Comparison of ENCODE assay signal across 9 cellular contexts in genomic region chr4:38670061-38670894, GRCh38. TPM values are rescaled to one million over a fixed set of nuclear protein-coding genes. Genes with fewer than 3 reads are reported as not detected.
DNase-seq lines count a peak whose midpoint lies in the region; TF ChIP-seq lines count a peak whose summit lies in the region.
"Had no signal": no experiment of that assay in that cellular context is flagged by ENCODE, and none has a peak within 500 bp of the region (broad histone marks: within the 10 kb centered on the region; RNA-seq: fewer than 3 reads in every experiment).

No MANE protein-coding gene starts in this region.

- H3K4me1 ChIP-seq in HUES48 (ENCODE audit: control insufficient read depth, insufficient read depth, low read length) = peaks cover 94% of the 10 kb centered on the region
- H3K4me1 ChIP-seq in smooth muscle cell (ENCODE audit: low read depth) = peaks cover 89% of the 10 kb centered on the region

- H3K36me3 Mint-ChIP-seq in activated naive CD8-positive, alpha-beta T cell treated with anti-CD3 and anti-CD28 coated beads for 36 hours = peaks cover 1% of the 10 kb centered on the region

- H3K27ac Mint-ChIP-seq in activated naive CD8-positive, alpha-beta T cell treated with anti-CD3 and anti-CD28 coated beads for 36 hours = peak overlapping the region; percentile 83

- H3K9me3 ChIP-seq in HUES48 (ENCODE audit: control insufficient read depth, insufficient read depth, low read length) = no peaks in the 10 kb centered on the region
- H3K9me3 ChIP-seq in smooth muscle cell (replicated peaks; ENCODE audit: low read depth) = no peaks in the 10 kb centered on the region

- peaks cover 36% of the 10 kb centered on the region for H3F3A ChIP-seq in smooth muscle cell (ENCODE audit: low read depth)

- no peak overlapping the region for H3K4me2 ChIP-seq in smooth muscle cell

- H2AFZ ChIP-seq in smooth muscle cell (ENCODE audit: low read depth) = no peak overlapping the region

- 83% methylated on average over 7 of the region's 7 CpGs for WGBS in smooth muscle cell (ENCODE audit: low lambda C conversion rate)

- H3K27me3 Mint-ChIP-seq in activated naive CD8-positive, alpha-beta T cell treated with anti-CD3 and anti-CD28 coated beads for 36 hours = no peaks in the 10 kb centered on the region

- H3K9ac ChIP-seq in HUES48 (ENCODE audit: low read depth, low read length) (no peak overlapping the region), smooth muscle cell (ENCODE audit: low read depth) (no peak overlapping the region)

- H4K20me1 ChIP-seq in smooth muscle cell (ENCODE audit: low read depth) = peaks cover 51% of the 10 kb centered on the region

- H3K4me3 Mint-ChIP-seq in activated naive CD8-positive, alpha-beta T cell treated with anti-CD3 and anti-CD28 coated beads for 36 hours = peak overlapping the region; percentile 66

- H3K4me1 Mint-ChIP-seq in activated naive CD8-positive, alpha-beta T cell treated with anti-CD3 and anti-CD28 coated beads for 36 hours = peaks cover 90% of the 10 kb centered on the region

- no peaks in the 10 kb centered on the region for H3K27me3 ChIP-seq in HUES48 (ENCODE audit: control insufficient read depth, insufficient read depth, low read length)
- no peaks in the 10 kb centered on the region for H3K27me3 ChIP-seq in layer of hippocampus (ENCODE audit: control insufficient read depth, insufficient read depth, low read length)
- H3K27me3 ChIP-seq in smooth muscle cell (ENCODE audit: low read depth) = no peaks in the 10 kb centered on the region

- H3K36me3 ChIP-seq in HUES48 (ENCODE audit: control insufficient read depth, insufficient read depth, low read length) (no peaks in the 10 kb centered on the region), smooth muscle cell (ENCODE audit: low read depth) (no peaks in the 10 kb centered on the region)

- peaks cover 84% of the 10 kb centered on the region for H3K79me2 ChIP-seq in smooth muscle cell (ENCODE audit: low read depth)

- no peaks in the 10 kb centered on the region for H3K9me3 Mint-ChIP-seq in activated naive CD8-positive, alpha-beta T cell treated with anti-CD3 and anti-CD28 coated beads for 36 hours

- no peak for DNase-seq in activated naive CD8-positive, alpha-beta T cell treated with anti-CD3 and anti-CD28 coated beads for 36 hours
- DNase-seq in smooth muscle cell (lab: John Stamatoyannopoulos, UW; ENCODE audit: unreplicated experiment) (no peak), ureter (ENCODE audit: low spot score) (no peak), SIG-M5 treated with dmso at 0.1 percent for 504 hours (lab: John Stamatoyannopoulos, UW; ENCODE audit: unreplicated experiment) (no peak)
- no peak for DNase-seq in stimulated activated CD4-positive, alpha-beta T cell treated with anti-CD3 and anti-CD28 coated beads, Interleukin-4, amount 100 ng/mL, for 4 hours
- DNase-seq: amniotic stem cell, islet precursor cell had no signal

- TF ChIP-seq CTCF in smooth muscle cell (IDR thresholded peaks at IDR 0.05; ENCODE audit: borderline replicate concordance, insufficient read depth, poor library complexity, severe bottlenecking) = no peak

- H3K4me3 ChIP-seq in HUES48 (ENCODE audit: low read depth, low read length) (no peak overlapping the region), smooth muscle cell (no peak overlapping the region)

- H3K27ac ChIP-seq in HUES48 (ENCODE audit: low read depth, low read length) (peak overlapping the region; percentile 50), layer of hippocampus (ENCODE audit: low read depth, low read length) (peak overlapping the region; percentile 12), smooth muscle cell (ENCODE audit: low read depth) (peak overlapping the region; percentile 99)

RNA-seq across cellular contexts. Expression of gene KLF3, which starts 6.3 kb away (rescaled TPM):
- total RNA-seq in activated naive CD8-positive, alpha-beta T cell treated with anti-CD3 and anti-CD28 coated beads for 36 hours = 10 to 100 TPM; 10.0 to 10.4 TPM
- 31.0 and 37.5 TPM in 2 replicates for total RNA-seq in smooth muscle cell
- 25.9 and 26.0 TPM in 2 replicates for polyA plus RNA-seq in smooth muscle cell
- 81.8 TPM for total RNA-seq in ureter

Comparison
In these comparisons a context has a peak if more than half of its experiments do, and no peak if none do; other contexts are left out.
1. H3K27ac ChIP-seq: peak in every context shown above with its lines; median percentile 99 in smooth muscle cell; 50 in HUES48; 12 in layer of hippocampus.